ENCODE assay signal across 10 cellular contexts in the genomic region with DNA sequence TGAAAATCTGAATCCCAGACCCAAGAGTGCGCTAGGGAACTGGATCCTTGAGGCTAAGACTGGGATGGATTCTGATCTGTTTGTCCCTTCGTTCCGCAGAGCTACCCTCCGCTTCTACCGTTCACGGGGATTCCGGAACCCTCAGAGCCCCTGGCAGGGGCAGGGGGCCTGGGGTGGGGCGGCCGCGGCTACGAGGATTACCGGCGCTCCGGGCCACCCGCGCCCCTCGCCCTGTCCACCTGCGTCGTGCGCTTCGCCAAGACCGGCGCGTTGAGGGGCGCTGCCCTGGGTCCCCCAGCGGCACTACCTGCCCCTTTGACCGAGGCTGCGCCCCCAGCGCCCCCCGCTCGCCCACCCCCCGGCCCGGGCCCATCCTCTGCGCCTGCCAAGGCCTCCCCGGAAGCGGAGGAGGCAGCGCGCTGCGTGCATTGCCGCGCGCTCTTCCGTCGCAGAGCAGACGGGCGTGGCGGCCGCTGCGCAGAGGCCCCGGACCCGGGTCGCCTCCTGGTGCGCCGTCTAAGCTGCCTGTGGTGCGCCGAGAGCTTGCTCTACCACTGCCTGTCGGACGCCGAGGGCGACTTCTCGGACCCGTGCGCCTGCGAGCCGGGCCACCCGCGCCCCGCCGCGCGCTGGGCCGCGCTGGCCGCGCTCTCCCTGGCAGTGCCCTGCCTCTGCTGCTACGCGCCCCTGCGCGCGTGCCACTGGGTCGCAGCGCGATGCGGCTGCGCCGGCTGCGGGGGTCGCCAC. TPM values are rescaled to one million over a fixed set of nuclear protein-coding genes. Genes with fewer than 3 reads are reported as not detected.
A peak's percentile ranks its signal among the peaks of the same experiment; 100 is the strongest.
DNase-seq lines count a peak whose midpoint lies in the region; ATAC-seq and TF ChIP-seq lines count a peak whose summit lies in the region.
"Had no signal": no experiment of that assay in that cellular context is flagged by ENCODE, and none has a peak within 500 bp of the region (broad histone marks: within the 10 kb centered on the region; RNA-seq: fewer than 3 reads in every experiment).

No MANE protein-coding gene starts in this region.

- peak; percentile 49 for DNase-seq in activated CD8-positive, alpha-beta memory T cell treated with anti-CD3 and anti-CD28 coated beads, Interleukin-2, amount 50 U/mL, for 4 hours
- DNase-seq in stimulated activated CD8-positive, alpha-beta memory T cell treated with anti-CD3 and anti-CD28 coated beads, Interleukin-4, amount 100 ng/mL, for 48 hours: peak; percentile 64
- DNase-seq in NCI-H187 treated with DMSO at 0.1 percent for 48 hours (lab: John Stamatoyannopoulos, UW) (no peak), RPMI8226 (no peak), SK-N-DZ (ENCODE audit: low spot score) (no peak)
- DNase-seq: left cardiac atrium had no signal

- peak; percentile 15 for TF ChIP-seq POLR2A in GM18951 (IDR thresholded peaks at IDR 0.05; ENCODE audit: extremely low read depth, insufficient read depth, insufficient read length)

- in situ Hi-C loops in GM18951 (cut with MboI; ENCODE audit: low sequenced_read_pairs, unreplicated experiment): no loop called here

- ATAC-seq in esophagus mucosa (peak; percentile 27), HG02885 (IDR thresholded peaks at IDR 0.05; ENCODE audit: poor library complexity, unreplicated experiment) (no peak)

RNA-seq across cellular contexts. Expression of a gene that starts 7.1 kb away (rescaled TPM):
- total RNA-seq in esophagus mucosa: 0.56 TPM
- 0.08 and 0.10 TPM in 2 replicates for polyA plus RNA-seq in SK-N-DZ (2014; cell fraction: cytosol; rRNA removed)
- polyA plus RNA-seq in SK-N-DZ (2014; cell fraction: nucleus; rRNA removed): 0.02 and 3.2 TPM in 2 replicates

RNA-seq across cellular contexts. Expression of a gene that starts 7.3 kb away (rescaled TPM):
- total RNA-seq in esophagus mucosa: 20.8 TPM
- 7.1 and 13.8 TPM in 2 replicates for polyA plus RNA-seq in SK-N-DZ (2014; cell fraction: cytosol; rRNA removed)
- polyA plus RNA-seq in SK-N-DZ (2014; cell fraction: nucleus; rRNA removed): 27.4 and 41.2 TPM in 2 replicates

RNA-seq across cellular contexts. Expression of a gene that starts 7.7 kb away (rescaled TPM):
- not detected for total RNA-seq in esophagus mucosa
- polyA plus RNA-seq in SK-N-DZ (2014; cell fraction: cytosol; rRNA removed): not detected in 2 replicates
- not detected in 2 replicates for polyA plus RNA-seq in SK-N-DZ (2014; cell fraction: nucleus; rRNA removed)

RNA-seq across cellular contexts. Expression of a gene that starts 21.2 kb away (rescaled TPM):
- total RNA-seq in esophagus mucosa: 154 TPM
- 321 and 441 TPM in 2 replicates for polyA plus RNA-seq in SK-N-DZ (2014; cell fraction: cytosol; rRNA removed)
- polyA plus RNA-seq in SK-N-DZ (2014; cell fraction: nucleus; rRNA removed): 139 and 164 TPM in 2 replicates

RNA-seq across cellular contexts. Expression of a gene that starts 30.5 kb away (rescaled TPM):
- total RNA-seq in esophagus mucosa: 0.24 TPM
- 0.13 TPM in 1 of 2 replicates, not detected in the other for polyA plus RNA-seq in SK-N-DZ (2014; cell fraction: cytosol; rRNA removed)
- 0.43 TPM in 1 of 2 replicates, not detected in the other for polyA plus RNA-seq in SK-N-DZ (2014; cell fraction: nucleus; rRNA removed)
- total RNA-seq: RPMI7951 had no signal

Comparison
In these comparisons a context has a peak if more than half of its experiments do, and no peak if none do; other contexts are left out.
1. DNase-seq: peak in activated CD8-positive, alpha-beta memory T cell treated with anti-CD3 and anti-CD28 coated beads, Interleukin-2, amount 50 U/mL, for 4 hours (single experiment) and stimulated activated CD8-positive, alpha-beta memory T cell treated with anti-CD3 and anti-CD28 coated beads, Interleukin-4, amount 100 ng/mL, for 48 hours (single experiment); none in NCI-H187 treated with DMSO at 0.1 percent for 48 hours (single experiment), RPMI8226 (single experiment) and SK-N-DZ (single experiment).